In genomic region chr2:168948621-168949212, GRCh38 we compare ENCODE assay signal across 8 cellular contexts. TPM values are rescaled to one million over a fixed set of nuclear protein-coding genes. Genes with fewer than 3 reads are reported as not detected.
DNase-seq lines count a peak whose midpoint lies in the region; ATAC-seq and TF ChIP-seq lines count a peak whose summit lies in the region.

No MANE protein-coding gene starts in this region.

- peak; percentile 39 for ATAC-seq in GM19468 (IDR thresholded peaks at IDR 0.05; ENCODE audit: extremely low read depth, unreplicated experiment)
- no peak for ATAC-seq in gastroesophageal sphincter
- ATAC-seq in HG02970 (IDR thresholded peaks at IDR 0.05; ENCODE audit: low FRiP score, unreplicated experiment) = no peak
- no peak for ATAC-seq in HG02938 (IDR thresholded peaks at IDR 0.05; ENCODE audit: unreplicated experiment)

- H3K36me3 ChIP-seq in Peyer's patch = no peaks in the 10 kb centered on the region
- no peaks in the 10 kb centered on the region for H3K36me3 ChIP-seq in gastroesophageal sphincter

- no peaks in the 10 kb centered on the region for H3K9me3 ChIP-seq in Peyer's patch
- no peaks in the 10 kb centered on the region for H3K9me3 ChIP-seq in gastroesophageal sphincter

- H3K4me1 ChIP-seq in Peyer's patch (no peaks in the 10 kb centered on the region), gastroesophageal sphincter (no peaks in the 10 kb centered on the region)

- no peak for TF ChIP-seq EP300 in gastroesophageal sphincter (IDR thresholded peaks at IDR 0.05)

- DNase-seq in Peyer's patch = no peak
- DNase-seq in Ammon's horn (ENCODE audit: low spot score) = no peak
- DNase-seq in ecto neural progenitor cell (ENCODE audit: low spot score) = no peak

- TF ChIP-seq CTCF in C4-2B (conservative IDR thresholded peaks at IDR 0.05) = peak; percentile 81
- peak in 5 of 6 experiments; percentile 22 to 58 (median 57) for TF ChIP-seq CTCF in Peyer's patch (IDR thresholded peaks at IDR 0.05)
- peak in 3 of 4 experiments; percentile 6 to 35 (median 20) for TF ChIP-seq CTCF in gastroesophageal sphincter (IDR thresholded peaks at IDR 0.05)

- H3K27ac ChIP-seq in C4-2B = no peak overlapping the region
- no peak overlapping the region for H3K27ac ChIP-seq in Peyer's patch
- H3K27ac ChIP-seq in gastroesophageal sphincter = no peak overlapping the region

- no peaks in the 10 kb centered on the region for H3K27me3 ChIP-seq in Peyer's patch
- no peaks in the 10 kb centered on the region for H3K27me3 ChIP-seq in gastroesophageal sphincter

- H3K4me3 ChIP-seq in Peyer's patch (no peak overlapping the region), gastroesophageal sphincter (no peak overlapping the region)

- TF ChIP-seq POLR2A in Peyer's patch (IDR thresholded peaks at IDR 0.05) (no peak), gastroesophageal sphincter (IDR thresholded peaks at IDR 0.05) (no peak)

- WGBS in gastroesophageal sphincter (ENCODE audit: low coverage in 1 of 2), 2 donors = 60 to 70% methylated on average over 2 to 6 of the region's 6 CpGs

RNA-seq across cellular contexts. Expression of gene G6PC2, which starts 47.6 kb away (rescaled TPM):
- not detected for total RNA-seq in Peyer's patch
- under 1 TPM in 1 of 4 donors, not detected in 3; 0.59 TPM for total RNA-seq in gastroesophageal sphincter

RNA-seq across cellular contexts. Expression of gene SPC25, which starts 58.5 kb away (rescaled TPM):
- total RNA-seq in Peyer's patch = 1 to 10 TPM in 2 of 4 donors, not detected in 2; 1.1 to 6.6 TPM
- not detected for total RNA-seq in gastroesophageal sphincter

Comparison
In these comparisons a context has a peak if more than half of its experiments do, and no peak if none do; other contexts are left out.
1. CTCF ChIP-seq: peak in every context shown above with its lines; median percentile 81 in C4-2B; 57 in Peyer's patch; 20 in gastroesophageal sphincter.